12 cellular contexts compared by ENCODE assay signal in genomic region chr9:133059623-133060022, GRCh38. TPM values are rescaled to one million over a fixed set of nuclear protein-coding genes. Genes with fewer than 3 reads are reported as not detected.
DNase-seq lines count a peak whose midpoint lies in the region; ATAC-seq and TF ChIP-seq lines count a peak whose summit lies in the region.
"Had no signal": no experiment of that assay in that cellular context is flagged by ENCODE, and none has a peak within 500 bp of the region (broad histone marks: within the 10 kb centered on the region; RNA-seq: fewer than 3 reads in every experiment).

No MANE protein-coding gene starts in this region.

- H3K9me3 ChIP-seq in SK-N-SH = no peaks in the 10 kb centered on the region
- no peaks in the 10 kb centered on the region for H3K9me3 ChIP-seq in Loucy (ENCODE audit: insufficient read depth, low read depth, low read length)
- H3K9me3 ChIP-seq: heart right ventricle, vagina had no signal

- intact Hi-C loops in natural killer cell (cut with micrococcal nuclease) = no loop called here

- H3K27me3 ChIP-seq in SK-N-SH (ENCODE audit: insufficient read depth) (no peaks in the 10 kb centered on the region), Loucy (ENCODE audit: insufficient read depth, low read length, poor library complexity, severe bottlenecking) (no peaks in the 10 kb centered on the region)
- H3K27me3 ChIP-seq: heart right ventricle, vagina had no signal

- H3K79me2 ChIP-seq in SK-N-SH (ENCODE audit: insufficient read depth) (no peaks in the 10 kb centered on the region), Loucy (ENCODE audit: insufficient read depth, low read length) (peaks cover 5% of the 10 kb centered on the region; the same call in 1 of the 2 replicates)

- H3K27ac Mint-ChIP-seq in activated naive CD8-positive, alpha-beta T cell treated with anti-CD3 and anti-CD28 coated beads for 36 hours = peak overlapping the region; percentile 74
- no peak overlapping the region for H3K27ac Mint-ChIP-seq in natural killer cell

- no peak for TF ChIP-seq RAD21 in SK-N-SH (IDR thresholded peaks at IDR 0.05; ENCODE audit: low read length)

- POLR2A ChIA-PET in SK-N-SH (lab: Yijun Ruan, JAX) = no interaction called here

- no peak overlapping the region for H3K4me3 ChIP-seq in SK-N-SH (ENCODE audit: low read depth in 2 of 2, low read length in 1 of 2)
- H3K4me3 ChIP-seq in Loucy (ENCODE audit: low read length, poor library complexity, severe bottlenecking) = peak overlapping the region; percentile 73
- H3K4me3 ChIP-seq: heart right ventricle, PC-9, vagina had no signal

- H3K9ac ChIP-seq in SK-N-SH (no peak overlapping the region), Loucy (ENCODE audit: low read depth, low read length, poor library complexity, severe bottlenecking) (peak overlapping the region; percentile 96)

- DNase-seq in SK-N-SH = peak; percentile 32
- DNase-seq in activated naive CD8-positive, alpha-beta T cell treated with anti-CD3 and anti-CD28 coated beads for 36 hours = no peak
- DNase-seq in natural killer cell = no peak
- DNase-seq: heart right ventricle, NCI-H2227 treated with DMSO at 0.1 percent for 48 hours, PC-9 had no signal

- no peaks in the 10 kb centered on the region for H4K20me1 ChIP-seq in SK-N-SH (ENCODE audit: insufficient read depth)
- no peaks in the 10 kb centered on the region for H4K20me1 ChIP-seq in Loucy (ENCODE audit: insufficient read depth, low read length, poor library complexity, severe bottlenecking)

- peaks cover 38% of the 10 kb centered on the region for H3K4me1 Mint-ChIP-seq in activated naive CD8-positive, alpha-beta T cell treated with anti-CD3 and anti-CD28 coated beads for 36 hours
- H3K4me1 Mint-ChIP-seq in natural killer cell = peaks cover 25 to 34% of the 10 kb centered on the region in 2 donors

- H3F3A ChIP-seq in SK-N-SH (replicated peaks; ENCODE audit: insufficient read depth) (no peaks in the 10 kb centered on the region), Loucy (ENCODE audit: low read depth) (peaks cover 8% of the 10 kb centered on the region)

- H2AFZ ChIP-seq in SK-N-SH (ENCODE audit: low read depth) (no peak overlapping the region), Loucy (ENCODE audit: low read length) (no peak overlapping the region)
- H2AFZ ChIP-seq: PC-9 had no signal

- CTCF ChIA-PET in SK-N-SH (lab: Yijun Ruan, JAX) = interaction anchor here (1.9 to 4.0 kb wide), 3 partner anchors 20 to 86 kb away, joined by 4 to 28 read pairs (median 6); no protein-coding TSS in a partner anchor

- TF ChIP-seq EP300 in SK-N-SH (IDR thresholded peaks at IDR 0.05; ENCODE audit: borderline replicate concordance in 1 of 2, low read depth in 1 of 2, low read length in 1 of 2) = no peak

- H3K36me3 Mint-ChIP-seq in activated naive CD8-positive, alpha-beta T cell treated with anti-CD3 and anti-CD28 coated beads for 36 hours = peaks cover 17% of the 10 kb centered on the region
- no peaks in the 10 kb centered on the region for H3K36me3 Mint-ChIP-seq in natural killer cell

- peaks cover 0 to 34% of the 10 kb centered on the region in 2 experiments; a peak in 1 of 4 replicates for H3K4me1 ChIP-seq in SK-N-SH (ENCODE audit: control insufficient read depth in 1 of 2, insufficient read depth in 2 of 2, low read depth in 1 of 2, low read length in 1 of 2)
- H3K4me1 ChIP-seq in Loucy (ENCODE audit: insufficient read depth, low read length, poor library complexity, severe bottlenecking) = peaks cover 68% of the 10 kb centered on the region

- ATAC-seq in SK-N-SH treated with all-trans-retinoic acid at 6 μM for 48 hours (no peak), natural killer cell (peak in 2 of 3 donors; percentile 29 to 36), GM18861 (IDR thresholded peaks at IDR 0.05; ENCODE audit: unreplicated experiment) (no peak), GM18519 (IDR thresholded peaks at IDR 0.05; ENCODE audit: low FRiP score, unreplicated experiment) (no peak), GM18517 (IDR thresholded peaks at IDR 0.05; ENCODE audit: unreplicated experiment) (no peak)
- ATAC-seq: heart right ventricle had no signal

- WGBS in SK-N-SH (ENCODE audit: low lambda C conversion rate) = 88% methylated on average over 7 of the region's 7 CpGs

- H3K4me3 Mint-ChIP-seq in activated naive CD8-positive, alpha-beta T cell treated with anti-CD3 and anti-CD28 coated beads for 36 hours = no peak overlapping the region
- H3K4me3 Mint-ChIP-seq in natural killer cell = peak overlapping the region; percentile 47

- TF ChIP-seq CTCF in SK-N-SH (IDR thresholded peaks at IDR 0.05) = no peak
- no peak for TF ChIP-seq CTCF in Loucy (conservative IDR thresholded peaks at IDR 0.05; ENCODE audit: low read length)
- no peak for TF ChIP-seq CTCF in natural killer cell (IDR thresholded peaks at IDR 0.05)

- H3K36me3 ChIP-seq in SK-N-SH (replicated peaks in 1 of 2; ENCODE audit: control insufficient read depth in 1 of 2, insufficient read depth in 2 of 2, low read length in 1 of 2) (peaks cover 2 to 25% of the 10 kb centered on the region in 2 experiments), Loucy (ENCODE audit: insufficient read depth, low read length) (peaks cover 32% of the 10 kb centered on the region; the same call in 1 of the 2 replicates)

- H3K27ac ChIP-seq in SK-N-SH (ENCODE audit: low read depth in 2 of 2, low read length in 1 of 2) = peak overlapping the region in 1 of 2 experiments; percentile 18; a peak in 1 of 4 replicates
- H3K27ac ChIP-seq: PC-9, vagina had no signal

- no peaks in the 10 kb centered on the region for H3K9me3 Mint-ChIP-seq in activated naive CD8-positive, alpha-beta T cell treated with anti-CD3 and anti-CD28 coated beads for 36 hours
- no peaks in the 10 kb centered on the region for H3K9me3 Mint-ChIP-seq in natural killer cell

- H3K9me2 ChIP-seq in SK-N-SH (no peaks in the 10 kb centered on the region), Loucy (replicated peaks; ENCODE audit: low read depth, low read length) (no peaks in the 10 kb centered on the region)

- H3K27me3 Mint-ChIP-seq in activated naive CD8-positive, alpha-beta T cell treated with anti-CD3 and anti-CD28 coated beads for 36 hours = no peaks in the 10 kb centered on the region
- no peaks in the 10 kb centered on the region for H3K27me3 Mint-ChIP-seq in natural killer cell (ENCODE audit: low read depth in 2 of 2)

- H3K4me2 ChIP-seq in SK-N-SH (no peak overlapping the region), Loucy (ENCODE audit: low read depth, low read length, poor library complexity, severe bottlenecking) (peak overlapping the region; percentile 97)
- H3K4me2 ChIP-seq: PC-9 had no signal

TF ChIP-seq in SK-N-SH, 30 proteins besides CTCF, POLR2A, EP300 and RAD21:
- no peak for TF ChIP-seq TCF12 (IDR thresholded peaks at IDR 0.05)
TF ChIP-seq in SK-N-SH: peak in this region for 0.

TF ChIP-seq in SK-N-SH treated with all-trans-retinoic acid at 6 μM for 48 hours, 23 proteins besides CTCF, POLR2A, EP300 and RAD21:
- no peak for TF ChIP-seq ARNTL (CRISPR knock-in tag; IDR thresholded peaks at IDR 0.05; ENCODE audit: borderline replicate concordance, low read depth)
- TF ChIP-seq SNAI2 (CRISPR knock-in tag; IDR thresholded peaks at IDR 0.05) = no peak

RNA-seq across cellular contexts. Expression of gene CEL, which starts 2.2 kb away (rescaled TPM):
- 0.75 and 0.87 TPM in 2 replicates for polyA plus RNA-seq in SK-N-SH (2012; rRNA removed)
- 0.24 and 0.35 TPM in 2 replicates for polyA plus RNA-seq in SK-N-SH (2012; cell fraction: cytosol; rRNA removed)
- polyA plus RNA-seq in SK-N-SH (2012; cell fraction: nucleus; rRNA removed) = 6.3 and 7.8 TPM in 2 replicates
- total RNA-seq in activated naive CD8-positive, alpha-beta T cell treated with anti-CD3 and anti-CD28 coated beads for 36 hours = 1 to 10 TPM; 2.3 to 2.8 TPM
- under 1 TPM; 0.18 to 0.68 (median 0.42) TPM for total RNA-seq in natural killer cell

RNA-seq across cellular contexts. Expression of gene GTF3C5, which starts 28.8 kb away (rescaled TPM):
- 57.3 and 59.1 TPM in 2 replicates for polyA plus RNA-seq in SK-N-SH (2012; rRNA removed)
- 29.6 and 37.0 TPM in 2 replicates for polyA plus RNA-seq in SK-N-SH (2012; cell fraction: cytosol; rRNA removed)
- 165 and 172 TPM in 2 replicates for polyA plus RNA-seq in SK-N-SH (2012; cell fraction: nucleus; rRNA removed)
- 10 to 100 TPM; 85.4 to 90.2 TPM for total RNA-seq in activated naive CD8-positive, alpha-beta T cell treated with anti-CD3 and anti-CD28 coated beads for 36 hours
- total RNA-seq in natural killer cell = 10 to 100 TPM; 52.6 to 69.2 (median 60.4) TPM

Comparison
In these comparisons a context has a peak if more than half of its experiments do, and no peak if none do; other contexts are left out.
1. ATAC-seq: peak in natural killer cell (2 of 3); none in SK-N-SH treated with all-trans-retinoic acid at 6 μM for 48 hours (single experiment), GM18861 (single experiment), GM18519 (single experiment) and GM18517 (single experiment).